Comparison of ENCODE assay signal across 10 cellular contexts in the genomic region with DNA sequence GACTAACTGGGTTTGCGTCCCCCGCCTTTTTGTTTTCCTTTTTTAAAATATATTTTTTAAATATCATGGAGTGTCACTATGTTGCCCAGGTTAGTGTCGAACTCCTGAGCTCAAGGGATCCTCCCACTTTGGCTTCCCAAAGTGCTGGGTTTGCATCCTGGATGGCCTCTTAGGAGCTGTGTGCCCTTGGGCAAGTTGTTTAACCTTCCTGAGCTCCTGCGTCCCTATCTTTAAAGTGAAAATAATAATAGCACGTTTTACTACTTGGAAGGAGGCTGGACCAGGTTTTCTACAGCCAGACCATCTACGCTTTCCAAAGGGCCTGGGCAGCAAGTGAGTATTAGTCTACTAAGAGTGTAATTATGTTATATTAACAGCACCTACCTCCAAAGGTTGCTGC. TPM values are rescaled to one million over a fixed set of nuclear protein-coding genes. Genes with fewer than 3 reads are reported as not detected.
DNase-seq lines count a peak whose midpoint lies in the region; ATAC-seq lines count a peak whose summit lies in the region.
"Had no signal": no experiment of that assay in that cellular context is flagged by ENCODE, and none has a peak within 500 bp of the region (broad histone marks: within the 10 kb centered on the region; RNA-seq: fewer than 3 reads in every experiment).

No MANE protein-coding gene starts in this region.

- POLR2A ChIA-PET in activated CD4-positive, alpha-beta T cell treated with anti-CD3 and anti-CD28 coated beads, Interleukin-2, amount 10 ng/mL, durations not matched to agents 7 days and 5 days (lab: Charles Lee): no interaction called here

- peak overlapping the region; percentile 64 for H3K4me3 Mint-ChIP-seq in activated CD4-positive, alpha-beta T cell treated with anti-CD3 and anti-CD28 coated beads, Interleukin-2, amount 10 ng/mL, durations not matched to agents 7 days and 5 days
- H3K4me3 Mint-ChIP-seq in activated naive CD8-positive, alpha-beta T cell treated with anti-CD3 and anti-CD28 coated beads, Interleukin-2, amount 50 U/mL, for 24 hours: peak overlapping the region; percentile 70

- no peaks in the 10 kb centered on the region for H3K27me3 ChIP-seq in layer of hippocampus (ENCODE audit: control insufficient read depth, insufficient read depth, low read length)

- H3K27ac ChIP-seq in layer of hippocampus (ENCODE audit: low read depth, low read length) (peak overlapping the region; percentile 87), substantia nigra (ENCODE audit: low read depth, low read length, poor library complexity, severe bottlenecking) (peak overlapping the region; percentile 70)

- H3K4me1 Mint-ChIP-seq in activated CD4-positive, alpha-beta T cell treated with anti-CD3 and anti-CD28 coated beads, Interleukin-2, amount 10 ng/mL, durations not matched to agents 7 days and 5 days: peaks cover 19% of the 10 kb centered on the region
- H3K4me1 Mint-ChIP-seq in activated naive CD8-positive, alpha-beta T cell treated with anti-CD3 and anti-CD28 coated beads, Interleukin-2, amount 50 U/mL, for 24 hours: peaks cover 18% of the 10 kb centered on the region

- no peak overlapping the region for H3K27ac Mint-ChIP-seq in activated CD4-positive, alpha-beta T cell treated with anti-CD3 and anti-CD28 coated beads, Interleukin-2, amount 10 ng/mL, durations not matched to agents 7 days and 5 days
- H3K27ac Mint-ChIP-seq in activated naive CD8-positive, alpha-beta T cell treated with anti-CD3 and anti-CD28 coated beads, Interleukin-2, amount 50 U/mL, for 24 hours: no peak overlapping the region

- CTCF ChIA-PET in activated CD4-positive, alpha-beta T cell treated with anti-CD3 and anti-CD28 coated beads, Interleukin-2, amount 10 ng/mL, durations not matched to agents 7 days and 5 days (lab: Charles Lee): interaction anchor here (1.1 kb wide), 1 partner anchor 14 kb away, joined by 3 read pairs; no protein-coding TSS in a partner anchor

- no peak for ATAC-seq in activated naive CD8-positive, alpha-beta T cell treated with anti-CD3 and anti-CD28 coated beads, Interleukin-2, amount 50 U/mL, for 24 hours
- no peak for ATAC-seq in HG02970 (IDR thresholded peaks at IDR 0.05; ENCODE audit: low FRiP score, unreplicated experiment)

- peaks cover 13% of the 10 kb centered on the region for H3K27me3 Mint-ChIP-seq in activated CD4-positive, alpha-beta T cell treated with anti-CD3 and anti-CD28 coated beads, Interleukin-2, amount 10 ng/mL, durations not matched to agents 7 days and 5 days
- H3K27me3 Mint-ChIP-seq in activated naive CD8-positive, alpha-beta T cell treated with anti-CD3 and anti-CD28 coated beads, Interleukin-2, amount 50 U/mL, for 24 hours: peaks cover 23% of the 10 kb centered on the region

- DNase-seq in activated CD4-positive, alpha-beta T cell treated with anti-CD3 and anti-CD28 coated beads, Interleukin-2, amount 10 ng/mL, durations not matched to agents 7 days and 5 days: no peak
- no peak for DNase-seq in activated CD4-positive, alpha-beta T cell treated with anti-CD3 and anti-CD28 coated beads, Interleukin-2, amount 50 U/mL, for 48 hours
- DNase-seq in activated naive CD8-positive, alpha-beta T cell treated with anti-CD3 and anti-CD28 coated beads, Interleukin-2, amount 50 U/mL, for 24 hours: no peak
- DNase-seq in substantia nigra (lab: John Stamatoyannopoulos, UW): no peak
- DNase-seq in SW 1271 (lab: John Stamatoyannopoulos, UW): no peak
- no peak for DNase-seq in NCI-H1105 treated with DMSO at 0.1 percent for 48 hours (lab: John Stamatoyannopoulos, UW)

- no peaks in the 10 kb centered on the region for H3K9me3 Mint-ChIP-seq in activated CD4-positive, alpha-beta T cell treated with anti-CD3 and anti-CD28 coated beads, Interleukin-2, amount 10 ng/mL, durations not matched to agents 7 days and 5 days
- no peaks in the 10 kb centered on the region for H3K9me3 Mint-ChIP-seq in activated naive CD8-positive, alpha-beta T cell treated with anti-CD3 and anti-CD28 coated beads, Interleukin-2, amount 50 U/mL, for 24 hours

- no peaks in the 10 kb centered on the region for H3K36me3 Mint-ChIP-seq in activated CD4-positive, alpha-beta T cell treated with anti-CD3 and anti-CD28 coated beads, Interleukin-2, amount 10 ng/mL, durations not matched to agents 7 days and 5 days (ENCODE audit: low read depth)
- no peaks in the 10 kb centered on the region for H3K36me3 Mint-ChIP-seq in activated naive CD8-positive, alpha-beta T cell treated with anti-CD3 and anti-CD28 coated beads, Interleukin-2, amount 50 U/mL, for 24 hours (ENCODE audit: low read depth)

RNA-seq across cellular contexts. Expression of a gene that starts 44.2 kb away (rescaled TPM):
- total RNA-seq in activated CD4-positive, alpha-beta T cell treated with anti-CD3 and anti-CD28 coated beads, Interleukin-2, amount 10 ng/mL, durations not matched to agents 7 days and 5 days: not detected
- total RNA-seq: dermis microvascular lymphatic vessel endothelial cell, SK-MEL-5 had no signal

RNA-seq across cellular contexts. Expression of a gene that starts 58.7 kb away (rescaled TPM):
- under 1 TPM; 0.29 to 0.30 TPM for total RNA-seq in activated CD4-positive, alpha-beta T cell treated with anti-CD3 and anti-CD28 coated beads, Interleukin-2, amount 10 ng/mL, durations not matched to agents 7 days and 5 days
- total RNA-seq: SK-MEL-5 had no signal
